In the genomic region with DNA sequence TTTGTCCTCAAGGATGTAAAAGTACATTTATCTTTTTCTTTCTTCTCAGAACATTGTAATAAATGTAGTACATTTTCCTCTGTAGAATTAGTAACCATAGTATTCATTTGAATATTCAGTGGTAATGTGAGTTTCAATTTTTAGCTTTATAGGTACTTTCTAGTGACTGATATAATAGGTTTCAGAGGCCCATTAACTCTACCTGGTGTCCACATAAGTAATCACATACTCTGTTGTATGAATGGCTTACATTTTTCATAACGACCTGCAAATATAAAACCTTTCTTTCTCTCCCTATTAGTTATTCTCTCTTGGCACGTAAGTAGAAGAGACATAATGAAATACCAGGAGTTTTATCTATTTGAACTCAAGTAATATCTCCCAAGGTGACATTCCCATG, we compare ENCODE assay signal across 32 cellular contexts.
"Had no signal": no experiment of that assay in that cellular context is flagged by ENCODE, and none has a peak within 500 bp of the region (broad histone marks: within the 10 kb centered on the region; RNA-seq: fewer than 3 reads in every experiment).

No MANE protein-coding gene starts in this region.

- H3K4me1 ChIP-seq: adrenal gland, breast epithelium, colonic mucosa, gastrocnemius medialis, heart left ventricle had no signal

- H3K4me3 ChIP-seq: adrenal gland, body of pancreas, breast epithelium, cardiac muscle cell, colonic mucosa, dorsolateral prefrontal cortex, gastrocnemius medialis, heart left ventricle had no signal

- DNase-seq: activated CD4-positive, alpha-beta memory T cell treated with anti-CD3 and anti-CD28 coated beads for 36 hours; activated CD4-positive, alpha-beta T cell treated with anti-CD3 and anti-CD28 coated beads for 36 hours; activated CD4-positive, alpha-beta T cell treated with anti-CD3 and anti-CD28 coated beads, Interleukin-2, amount 10 ng/mL, durations not matched to agents 24 days and 14 days; activated CD4-positive, CD25-positive, alpha-beta regulatory T cell; activated CD4-positive, CD25-positive, alpha-beta regulatory T cell treated with anti-CD3 and anti-CD28 coated beads, Interleukin-2, amount 50 U/mL, for 72 hours; activated CD8-positive, alpha-beta memory T cell treated with anti-CD3 and anti-CD28 coated beads, Interleukin-2, amount 10 ng/mL, durations not matched to agents 7 days and 5 days; activated CD8-positive, alpha-beta memory T cell treated with anti-CD3 and anti-CD28 coated beads, Interleukin-2, amount 50 U/mL, for 4 hours; activated CD8-positive, alpha-beta T cell treated with anti-CD3 and anti-CD28 coated beads, Interleukin-2, amount 10 ng/mL, durations not matched to agents 7 days and 5 days; activated effector memory CD4-positive, alpha-beta T cell treated with anti-CD3 and anti-CD28 coated beads, Interleukin-2, amount 50 U/mL, for 16 hours; activated naive CD4-positive, alpha-beta T cell treated with anti-CD3 and anti-CD28 coated beads for 36 hours; activated naive CD8-positive, alpha-beta T cell treated with anti-CD3 and anti-CD28 coated beads for 36 hours; activated naive CD8-positive, alpha-beta T cell treated with anti-CD3 and anti-CD28 coated beads, Interleukin-2, amount 50 U/mL, for 24 hours; activated T-cell treated with anti-CD3 and anti-CD28 coated beads, Interleukin-2, amount 50 U/mL, for 1 hour; activated T-cell treated with anti-CD3 and anti-CD28 coated beads, Interleukin-2, amount 50 U/mL, for 48 hours; adrenal gland; amygdala; aorta; body of pancreas; central memory CD4-positive, alpha-beta T cell; cerebellar nuclear complex; colonic mucosa; dorsolateral prefrontal cortex; effector memory CD4-positive, alpha-beta T cell; endodermal cell; foreskin fibroblast; gastrocnemius medialis; glutamatergic neuron; heart left ventricle; T-helper 2 cell had no signal

- H3K27me3 ChIP-seq: adrenal gland, body of pancreas, breast epithelium, cardiac muscle cell, colonic mucosa, dorsolateral prefrontal cortex, gastrocnemius medialis, heart left ventricle had no signal

- H3K27ac ChIP-seq: adrenal gland, body of pancreas, breast epithelium, cardiac muscle cell, colonic mucosa, dorsolateral prefrontal cortex, gastrocnemius medialis, heart left ventricle had no signal

- H3K36me3 ChIP-seq: adrenal gland, breast epithelium, cardiac muscle cell, colonic mucosa, gastrocnemius medialis, heart left ventricle had no signal

- ATAC-seq: activated CD4-positive, alpha-beta T cell treated with anti-CD3 and anti-CD28 coated beads for 36 hours; activated CD8-positive, alpha-beta memory T cell treated with anti-CD3 and anti-CD28 coated beads, Interleukin-2, amount 10 ng/mL, durations not matched to agents 7 days and 5 days; activated CD8-positive, alpha-beta T cell treated with anti-CD3 and anti-CD28 coated beads, Interleukin-2, amount 10 ng/mL, durations not matched to agents 7 days and 5 days; activated naive CD8-positive, alpha-beta T cell treated with anti-CD3 and anti-CD28 coated beads, Interleukin-2, amount 50 U/mL, for 24 hours; body of pancreas; esophagus mucosa; gastrocnemius medialis; heart left ventricle had no signal

- H3K9me3 ChIP-seq: body of pancreas, breast epithelium, colonic mucosa, gastrocnemius medialis had no signal
